Comparison of ENCODE assay signal across 1 cellular context in the genomic region with DNA sequence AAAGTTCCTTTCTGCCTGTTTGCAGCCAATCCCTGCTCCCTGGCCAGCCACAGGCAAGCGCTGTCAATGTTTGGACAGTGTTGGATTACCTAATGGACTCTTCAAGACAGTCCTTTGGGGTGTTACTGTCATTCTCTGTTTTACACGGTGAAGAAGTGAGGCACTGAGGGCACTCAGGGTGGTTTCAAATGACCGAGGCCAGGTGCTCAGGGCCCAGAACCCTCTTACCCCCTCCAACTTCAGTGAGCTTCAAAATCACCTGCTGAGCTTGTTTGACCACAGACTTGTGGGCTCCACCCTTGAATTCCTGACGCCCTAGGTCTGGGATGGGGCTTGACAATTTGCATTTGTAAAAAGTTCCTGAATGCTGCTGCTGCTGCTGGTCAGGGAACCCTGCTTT.
TF ChIP-seq lines count a peak whose summit lies in the region.

No MANE protein-coding gene starts in this region.

TF ChIP-seq in WTC11, 78 proteins besides CTCF, POLR2A, EP300 and RAD21 (continued from another document):
- TF ChIP-seq, protein P1, sequence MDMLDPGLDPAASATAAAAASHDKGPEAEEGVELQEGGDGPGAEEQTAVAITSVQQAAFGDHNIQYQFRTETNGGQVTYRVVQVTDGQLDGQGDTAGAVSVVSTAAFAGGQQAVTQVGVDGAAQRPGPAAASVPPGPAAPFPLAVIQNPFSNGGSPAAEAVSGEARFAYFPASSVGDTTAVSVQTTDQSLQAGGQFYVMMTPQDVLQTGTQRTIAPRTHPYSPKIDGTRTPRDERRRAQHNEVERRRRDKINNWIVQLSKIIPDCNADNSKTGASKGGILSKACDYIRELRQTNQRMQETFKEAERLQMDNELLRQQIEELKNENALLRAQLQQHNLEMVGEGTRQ (CRISPR knock-in tag; IDR thresholded peaks at IDR 0.05): no peak
- no peak for TF ChIP-seq STAT6 (CRISPR knock-in tag; conservative IDR thresholded peaks at IDR 0.05; ENCODE audit: low read depth)
- no peak for TF ChIP-seq PREB (CRISPR knock-in tag; IDR thresholded peaks at IDR 0.05; ENCODE audit: borderline replicate concordance)
- TF ChIP-seq GRHL2 (CRISPR knock-in tag; IDR thresholded peaks at IDR 0.05; ENCODE audit: insufficient replicate concordance, severe bottlenecking): no peak
- no peak for TF ChIP-seq MYBL2 (CRISPR knock-in tag; IDR thresholded peaks at IDR 0.05)
- TF ChIP-seq, protein P2, sequence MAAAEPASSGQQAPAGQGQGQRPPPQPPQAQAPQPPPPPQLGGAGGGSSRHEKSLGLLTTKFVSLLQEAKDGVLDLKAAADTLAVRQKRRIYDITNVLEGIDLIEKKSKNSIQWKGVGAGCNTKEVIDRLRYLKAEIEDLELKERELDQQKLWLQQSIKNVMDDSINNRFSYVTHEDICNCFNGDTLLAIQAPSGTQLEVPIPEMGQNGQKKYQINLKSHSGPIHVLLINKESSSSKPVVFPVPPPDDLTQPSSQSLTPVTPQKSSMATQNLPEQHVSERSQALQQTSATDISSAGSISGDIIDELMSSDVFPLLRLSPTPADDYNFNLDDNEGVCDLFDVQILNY (CRISPR knock-in tag; IDR thresholded peaks at IDR 0.05): no peak
- no peak for TF ChIP-seq FOXP1 (CRISPR knock-in tag; IDR thresholded peaks at IDR 0.05; ENCODE audit: borderline replicate concordance)
- 0 out of 2 replicates have a peak, but pooled peaks have one; percentile 35 for TF ChIP-seq ZNF232 (CRISPR knock-in tag; IDR thresholded peaks at IDR 0.05)
- TF ChIP-seq ZNF423 (CRISPR knock-in tag; IDR thresholded peaks at IDR 0.05): peak; percentile 76; the same call in 1 of the 2 replicates
- 0 out of 2 replicates have a peak, but pooled peaks have one; percentile 19 for TF ChIP-seq SP1 (CRISPR knock-in tag; conservative IDR thresholded peaks at IDR 0.05)
- TF ChIP-seq CBFB (CRISPR knock-in tag; IDR thresholded peaks at IDR 0.05; ENCODE audit: low read depth): peak; percentile 63; the same call in 1 of the 2 replicates
- TF ChIP-seq SMAD3 (CRISPR knock-in tag; IDR thresholded peaks at IDR 0.05; ENCODE audit: borderline replicate concordance): no peak
- no peak for TF ChIP-seq JUN (CRISPR knock-in tag; IDR thresholded peaks at IDR 0.05)
- TF ChIP-seq ZNF138 (CRISPR knock-in tag; conservative IDR thresholded peaks at IDR 0.05): no peak
- TF ChIP-seq, protein P3, sequence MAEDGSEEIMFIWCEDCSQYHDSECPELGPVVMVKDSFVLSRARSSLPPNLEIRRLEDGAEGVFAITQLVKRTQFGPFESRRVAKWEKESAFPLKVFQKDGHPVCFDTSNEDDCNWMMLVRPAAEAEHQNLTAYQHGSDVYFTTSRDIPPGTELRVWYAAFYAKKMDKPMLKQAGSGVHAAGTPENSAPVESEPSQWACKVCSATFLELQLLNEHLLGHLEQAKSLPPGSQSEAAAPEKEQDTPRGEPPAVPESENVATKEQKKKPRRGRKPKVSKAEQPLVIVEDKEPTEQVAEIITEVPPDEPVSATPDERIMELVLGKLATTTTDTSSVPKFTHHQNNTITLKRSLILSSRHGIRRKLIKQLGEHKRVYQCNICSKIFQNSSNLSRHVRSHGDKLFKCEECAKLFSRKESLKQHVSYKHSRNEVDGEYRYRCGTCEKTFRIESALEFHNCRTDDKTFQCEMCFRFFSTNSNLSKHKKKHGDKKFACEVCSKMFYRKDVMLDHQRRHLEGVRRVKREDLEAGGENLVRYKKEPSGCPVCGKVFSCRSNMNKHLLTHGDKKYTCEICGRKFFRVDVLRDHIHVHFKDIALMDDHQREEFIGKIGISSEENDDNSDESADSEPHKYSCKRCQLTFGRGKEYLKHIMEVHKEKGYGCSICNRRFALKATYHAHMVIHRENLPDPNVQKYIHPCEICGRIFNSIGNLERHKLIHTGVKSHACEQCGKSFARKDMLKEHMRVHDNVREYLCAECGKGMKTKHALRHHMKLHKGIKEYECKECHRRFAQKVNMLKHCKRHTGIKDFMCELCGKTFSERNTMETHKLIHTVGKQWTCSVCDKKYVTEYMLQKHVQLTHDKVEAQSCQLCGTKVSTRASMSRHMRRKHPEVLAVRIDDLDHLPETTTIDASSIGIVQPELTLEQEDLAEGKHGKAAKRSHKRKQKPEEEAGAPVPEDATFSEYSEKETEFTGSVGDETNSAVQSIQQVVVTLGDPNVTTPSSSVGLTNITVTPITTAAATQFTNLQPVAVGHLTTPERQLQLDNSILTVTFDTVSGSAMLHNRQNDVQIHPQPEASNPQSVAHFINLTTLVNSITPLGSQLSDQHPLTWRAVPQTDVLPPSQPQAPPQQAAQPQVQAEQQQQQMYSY (CRISPR knock-in tag; IDR thresholded peaks at IDR 0.05): no peak
- TF ChIP-seq RORB (CRISPR knock-in tag; IDR thresholded peaks at IDR 0.05): no peak
